Comparison of ENCODE assay signal across 11 cellular contexts in genomic region chr14:99260652-99261551, GRCh38. TPM values are rescaled to one million over a fixed set of nuclear protein-coding genes. Genes with fewer than 3 reads are reported as not detected.
DNase-seq lines count a peak whose midpoint lies in the region; ATAC-seq and TF ChIP-seq lines count a peak whose summit lies in the region.
"Had no signal": no experiment of that assay in that cellular context is flagged by ENCODE, and none has a peak within 500 bp of the region (broad histone marks: within the 10 kb centered on the region; RNA-seq: fewer than 3 reads in every experiment).

No MANE protein-coding gene starts in this region.

- no peaks in the 10 kb centered on the region for H4K20me1 ChIP-seq in Karpas-422 (ENCODE audit: insufficient read depth, low read depth, low read length)

- DNase-seq in Karpas-422 (peak; percentile 57), dorsolateral prefrontal cortex (no peak), NCI-H1105 treated with DMSO at 0.1 percent for 48 hours (lab: John Stamatoyannopoulos, UW) (no peak), NCI-H526 treated with DMSO at 0.1 percent for 48 hours (lab: John Stamatoyannopoulos, UW) (no peak), WERI-Rb-1 (no peak)
- peak; percentile 57 for DNase-seq in activated CD4-positive, alpha-beta T cell treated with anti-CD3 and anti-CD28 coated beads, Interleukin-2, amount 50 U/mL, for 1 hour
- DNase-seq in stimulated activated effector memory CD8-positive, alpha-beta T cell treated with anti-CD3 and anti-CD28 coated beads, Interleukin-12 subunit alpha, Interleukin-12 subunit beta, amount 100 ng/mL, for 72 hours (ENCODE audit: low spot score in 2 of 2), result peak in 1 of 2 donors; percentile 80
- DNase-seq: NCI-H510A, T1000 had no signal

- no peaks in the 10 kb centered on the region for H3K79me2 ChIP-seq in Karpas-422 (ENCODE audit: low read length)

- H3K4me1 Mint-ChIP-seq in stimulated activated effector memory CD8-positive, alpha-beta T cell treated with anti-CD3 and anti-CD28 coated beads, Interleukin-12 subunit alpha, Interleukin-12 subunit beta, amount 100 ng/mL, for 72 hours, result peaks cover 97% of the 10 kb centered on the region

- TF ChIP-seq CTCF in dorsolateral prefrontal cortex (IDR thresholded peaks at IDR 0.05 in 54 of 56, conservative IDR thresholded peaks at IDR 0.05 in 2 of 56; ENCODE audit: low read depth in 1 of 56, partially characterized antibody in 56 of 56), result no peak
- TF ChIP-seq CTCF in WERI-Rb-1 (IDR thresholded peaks at IDR 0.05; ENCODE audit: low read depth, low read length), result no peak

- H3K9me2 ChIP-seq in Karpas-422 (replicated peaks; ENCODE audit: insufficient read depth, low read length), result no peaks in the 10 kb centered on the region

- H3K9me3 ChIP-seq in Karpas-422 (ENCODE audit: low read length) (no peaks in the 10 kb centered on the region), WERI-Rb-1 (ENCODE audit: severe bottlenecking) (no peaks in the 10 kb centered on the region)

- H3K4me3 ChIP-seq in Karpas-422 (ENCODE audit: low read length), result no peak overlapping the region
- peak overlapping the region in 1 of 59 donors; percentile 21 for H3K4me3 ChIP-seq in dorsolateral prefrontal cortex
- no peak overlapping the region for H3K4me3 ChIP-seq in WERI-Rb-1 (ENCODE audit: low read depth, low read length)

- no peak overlapping the region for H3K4me2 ChIP-seq in Karpas-422 (ENCODE audit: low read depth, low read length, poor library complexity, severe bottlenecking)

- H3K36me3 ChIP-seq in Karpas-422 (ENCODE audit: insufficient read depth, low read length) (no peaks in the 10 kb centered on the region), WERI-Rb-1 (no peaks in the 10 kb centered on the region)

- H3K9me3 Mint-ChIP-seq in stimulated activated effector memory CD8-positive, alpha-beta T cell treated with anti-CD3 and anti-CD28 coated beads, Interleukin-12 subunit alpha, Interleukin-12 subunit beta, amount 100 ng/mL, for 72 hours, result no peaks in the 10 kb centered on the region

- H3K4me3 Mint-ChIP-seq in stimulated activated effector memory CD8-positive, alpha-beta T cell treated with anti-CD3 and anti-CD28 coated beads, Interleukin-12 subunit alpha, Interleukin-12 subunit beta, amount 100 ng/mL, for 72 hours, result peak overlapping the region; percentile 89

- no peaks in the 10 kb centered on the region for H3K4me1 ChIP-seq in Karpas-422 (ENCODE audit: low read length)

- peak overlapping the region; percentile 99 for H3K27ac Mint-ChIP-seq in stimulated activated effector memory CD8-positive, alpha-beta T cell treated with anti-CD3 and anti-CD28 coated beads, Interleukin-12 subunit alpha, Interleukin-12 subunit beta, amount 100 ng/mL, for 72 hours

- intact Hi-C loops in dorsolateral prefrontal cortex (cut with DNase I), result no loop called here

- H2AFZ ChIP-seq in Karpas-422 (ENCODE audit: low read length), result no peak overlapping the region

- H3K36me3 Mint-ChIP-seq in stimulated activated effector memory CD8-positive, alpha-beta T cell treated with anti-CD3 and anti-CD28 coated beads, Interleukin-12 subunit alpha, Interleukin-12 subunit beta, amount 100 ng/mL, for 72 hours, result peaks cover 76% of the 10 kb centered on the region

- no peak overlapping the region for H3K27ac ChIP-seq in Karpas-422 (ENCODE audit: low read length)
- peak overlapping the region in 32 of 59 donors; percentile 1 to 72 (median 46) for H3K27ac ChIP-seq in dorsolateral prefrontal cortex
- no peak overlapping the region for H3K27ac ChIP-seq in WERI-Rb-1

- H3K27me3 ChIP-seq in Karpas-422 (ENCODE audit: low read length) (no peaks in the 10 kb centered on the region), dorsolateral prefrontal cortex (peaks cover 0 to 77% (median 17%) of the 10 kb centered on the region in 45 donors), WERI-Rb-1 (ENCODE audit: insufficient read depth, low read depth, severe bottlenecking) (peaks cover 83% of the 10 kb centered on the region)

- peak; percentile 60 for ATAC-seq in stimulated activated effector memory CD8-positive, alpha-beta T cell treated with anti-CD3 and anti-CD28 coated beads, Interleukin-12 subunit alpha, Interleukin-12 subunit beta, amount 100 ng/mL, for 72 hours
- no peak for ATAC-seq in GM19023 (IDR thresholded peaks at IDR 0.05; ENCODE audit: unreplicated experiment)

- no peak overlapping the region for H3K9ac ChIP-seq in Karpas-422 (ENCODE audit: low read length)

RNA-seq across cellular contexts. Expression of gene BCL11B, which starts 11.1 kb away (rescaled TPM):
- not detected in 2 replicates for total RNA-seq in Karpas-422 (2014; rRNA removed; shearing (Covaris generic); ENCODE audit: low replicate concordance)
- total RNA-seq in dorsolateral prefrontal cortex, result 10 to 100 TPM in 75 of 120 experiments, 1 to 10 TPM in 45; 3.3 to 16.0 (median 10.5) TPM
- total RNA-seq: fibroblast of villous mesenchyme had no signal

Comparison
In these comparisons a context has a peak if more than half of its experiments do, and no peak if none do; other contexts are left out.
1. DNase-seq: peak in Karpas-422 (single experiment) and activated CD4-positive, alpha-beta T cell treated with anti-CD3 and anti-CD28 coated beads, Interleukin-2, amount 50 U/mL, for 1 hour (single experiment); none in dorsolateral prefrontal cortex (0 of 10), NCI-H1105 treated with DMSO at 0.1 percent for 48 hours (single experiment), NCI-H526 treated with DMSO at 0.1 percent for 48 hours (single experiment) and WERI-Rb-1 (single experiment).
2. H3K27ac ChIP-seq: peak in dorsolateral prefrontal cortex (32 of 59); none in Karpas-422 (single experiment) and WERI-Rb-1 (single experiment).